ENCODE assay signal across 29 cellular contexts in the genomic region with DNA sequence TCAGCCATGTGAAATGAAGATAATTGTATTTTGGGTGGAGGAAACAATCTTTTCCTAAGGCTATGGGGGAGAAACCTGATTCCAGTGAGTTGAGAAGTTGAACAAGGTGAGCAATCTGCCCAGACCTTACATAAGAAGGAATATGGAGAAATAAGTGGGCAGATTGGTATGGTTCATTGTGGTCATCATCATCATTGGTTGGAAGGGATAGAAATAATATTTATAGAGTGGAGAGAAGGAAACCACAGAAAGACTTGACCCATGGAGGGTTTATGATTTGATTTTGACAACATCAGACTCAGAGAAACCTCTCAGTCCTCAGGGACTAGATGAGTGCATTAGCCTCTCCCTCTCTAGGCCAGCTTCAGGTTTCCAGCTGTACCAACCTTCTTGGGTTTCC.
"Had no signal": no experiment of that assay in that cellular context is flagged by ENCODE, and none has a peak within 500 bp of the region (broad histone marks: within the 10 kb centered on the region; RNA-seq: fewer than 3 reads in every experiment).

No MANE protein-coding gene starts in this region.

- DNase-seq: activated B cell treated with CpG ODN at 0.5 μM for 24 hours; activated CD4-positive, alpha-beta T cell treated with anti-CD3 and anti-CD28 coated beads for 48 hours; activated CD4-positive, alpha-beta T cell treated with anti-CD3 and anti-CD28 coated beads, Interleukin-2, amount 50 U/mL, for 1 hour; activated CD4-positive, alpha-beta T cell treated with anti-CD3 and anti-CD28 coated beads, Interleukin-2, amount 50 U/mL, for 48 hours; activated CD8-positive, alpha-beta memory T cell treated with anti-CD3 and anti-CD28 coated beads for 24 hours; activated CD8-positive, alpha-beta T cell treated with anti-CD3 and anti-CD28 coated beads for 36 hours; activated effector memory CD4-positive, alpha-beta T cell treated with anti-CD3 and anti-CD28 coated beads, Interleukin-2, amount 50 U/mL, for 16 hours; activated naive CD4-positive, alpha-beta T cell treated with anti-CD3 and anti-CD28 coated beads for 36 hours; activated naive CD8-positive, alpha-beta T cell treated with anti-CD3 and anti-CD28 coated beads for 36 hours; activated naive CD8-positive, alpha-beta T cell treated with anti-CD3 and anti-CD28 coated beads, Interleukin-2, amount 50 U/mL, for 24 hours; activated T-cell treated with anti-CD3 and anti-CD28 coated beads, Interleukin-2, amount 50 U/mL, for 4 hours; adrenal gland; amygdala; aorta; caudate nucleus; cortex of kidney; dermis blood vessel endothelial cell; effector CD4-positive, alpha-beta T cell; effector memory CD8-positive, alpha-beta T cell; esophagus squamous epithelium; foreskin fibroblast; glutamatergic neuron; heart left ventricle; T-helper 1 cell; T-helper 17 cell; T1000; WERI-Rb-1 had no signal

- H3K27ac ChIP-seq: adrenal gland, epithelial cell of prostate, esophagus squamous epithelium, heart left ventricle, WERI-Rb-1 had no signal

- H3K27me3 ChIP-seq: adrenal gland, esophagus squamous epithelium, heart left ventricle had no signal

- ATAC-seq: activated CD4-positive, CD25-positive, alpha-beta regulatory T cell treated with anti-CD3 and anti-CD28 coated beads, Interleukin-2, amount 50 U/mL, for 24 hours; activated CD8-positive, alpha-beta T cell treated with anti-CD3 and anti-CD28 coated beads for 36 hours; activated naive CD8-positive, alpha-beta T cell treated with anti-CD3 and anti-CD28 coated beads, Interleukin-2, amount 50 U/mL, for 24 hours; activated T-cell treated with anti-CD3 and anti-CD28 coated beads, Interleukin-2, amount 50 U/mL, for 4 hours; effector memory CD8-positive, alpha-beta T cell; heart left ventricle; T-helper 17 cell had no signal

- H3K4me1 ChIP-seq: adrenal gland, heart left ventricle had no signal

- H3K9me3 ChIP-seq: adrenal gland, esophagus squamous epithelium had no signal

- H3K4me3 ChIP-seq: adrenal gland, esophagus squamous epithelium, heart left ventricle had no signal

- H3K36me3 ChIP-seq: adrenal gland, esophagus squamous epithelium, heart left ventricle, WERI-Rb-1 had no signal
